9 cellular contexts compared by ENCODE assay signal in the genomic region with DNA sequence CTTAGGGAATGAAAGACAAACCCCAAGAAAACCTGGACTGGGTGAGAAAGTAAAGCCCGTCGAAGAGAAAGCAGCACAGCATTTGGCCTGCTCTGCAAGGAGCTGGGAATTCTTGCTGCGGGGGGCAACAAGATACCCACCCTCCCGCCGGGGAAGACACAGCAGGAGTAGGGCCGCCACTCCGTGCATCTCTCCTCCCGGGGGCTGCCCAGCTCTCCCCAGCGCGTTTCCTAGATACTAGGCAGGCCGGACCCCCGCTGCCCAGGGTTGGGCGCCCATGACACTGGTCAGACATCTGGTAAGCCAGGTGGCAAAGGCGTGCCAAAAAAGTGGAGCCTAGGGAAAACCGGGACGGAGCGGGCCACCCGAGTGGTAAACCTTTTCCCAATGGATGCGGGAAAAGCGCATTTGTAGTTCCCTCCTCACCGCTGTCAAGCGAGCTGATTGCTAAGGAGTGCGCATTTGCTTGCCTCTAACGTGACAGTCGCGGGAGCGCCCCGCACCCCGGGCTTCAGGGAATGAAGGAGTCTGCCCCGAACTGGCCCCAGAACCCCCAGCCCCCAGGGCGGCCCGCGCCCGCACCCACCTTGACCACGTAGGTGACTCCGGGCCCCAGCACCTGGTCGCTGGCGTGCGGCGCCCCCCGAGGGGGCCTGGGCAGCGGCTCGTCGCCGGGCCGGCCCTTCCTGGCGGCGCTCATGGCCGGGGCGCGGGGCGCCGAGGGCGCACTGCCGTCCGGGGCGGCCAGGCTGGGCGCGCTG. TPM values are rescaled to one million over a fixed set of nuclear protein-coding genes. Genes with fewer than 3 reads are reported as not detected.
DNase-seq lines count a peak whose midpoint lies in the region; ATAC-seq and FAIRE-seq lines count a peak whose summit lies in the region.
"Had no signal": no experiment of that assay in that cellular context is flagged by ENCODE, and none has a peak within 500 bp of the region (broad histone marks: within the 10 kb centered on the region; RNA-seq: fewer than 3 reads in every experiment).

No MANE protein-coding gene starts in this region.

- no peak for FAIRE-seq in RCC 7860 (lab: Jason Lieb, UNC)

- H3K9me3 ChIP-seq in iPS-18c (ENCODE audit: control insufficient read depth, insufficient read depth, low read length) (peaks cover 2% of the 10 kb centered on the region), skeletal muscle satellite cell (replicated peaks; ENCODE audit: low read length) (no peaks in the 10 kb centered on the region)

- H3K4me2 ChIP-seq in skeletal muscle satellite cell (ENCODE audit: low read length): peak overlapping the region; percentile 89

- H3K9ac ChIP-seq in skeletal muscle satellite cell (ENCODE audit: low read depth, low read length): peak overlapping the region; percentile 56

- no peak for ATAC-seq in HG03045 (IDR thresholded peaks at IDR 0.05; ENCODE audit: unreplicated experiment)

- H3K4me1 ChIP-seq in skeletal muscle satellite cell (ENCODE audit: control insufficient read depth, insufficient read depth, low read length): peaks cover 21% of the 10 kb centered on the region

- peak; percentile 84 for DNase-seq in H7
- DNase-seq in midbrain (lab: John Stamatoyannopoulos, UW): no peak
- DNase-seq in RCC 7860 (ENCODE audit: low spot score): no peak
- DNase-seq in A172 (ENCODE audit: low spot score): no peak
- DNase-seq: NCI-H526 treated with DMSO at 0.1 percent for 48 hours had no signal

- no peaks in the 10 kb centered on the region for H3K36me3 ChIP-seq in H7 (replicated peaks; ENCODE audit: control insufficient read depth, insufficient read depth, low read length)
- no peaks in the 10 kb centered on the region for H3K36me3 ChIP-seq in skeletal muscle satellite cell (ENCODE audit: insufficient read depth, low read length)

- peak overlapping the region; percentile 62 for H3K27ac ChIP-seq in angular gyrus (ENCODE audit: low read depth, low read length)

- H3K27me3 ChIP-seq in H7 (ENCODE audit: control insufficient read depth, insufficient read depth, low read length) (peaks cover 16% of the 10 kb centered on the region; the same call in 1 of the 2 replicates), skeletal muscle satellite cell (ENCODE audit: control insufficient read depth, insufficient read depth, low read length) (peaks cover 12% of the 10 kb centered on the region)

- H3K4me3 ChIP-seq in H7 (ENCODE audit: insufficient read depth, low read depth, low read length): peak overlapping the region; percentile 65
- peak overlapping the region; percentile 68 for H3K4me3 ChIP-seq in iPS-18c (ENCODE audit: insufficient read depth, low read depth, low read length)
- peak overlapping the region; percentile 69 for H3K4me3 ChIP-seq in skeletal muscle satellite cell (ENCODE audit: low read length)

RNA-seq across cellular contexts. Expression of a gene that starts 1.0 kb away (rescaled TPM):
- 8.2 and 13.2 TPM in 2 replicates for total RNA-seq in H7 (2014; rRNA removed; shearing (Covaris generic))
- total RNA-seq in skeletal muscle satellite cell (2012; rRNA removed): 2.8 and 3.7 TPM in 2 replicates
- total RNA-seq in A172 (2014; rRNA removed; shearing (Covaris generic)): 0.10 and 0.24 TPM in 2 replicates
